Comparison of ENCODE assay signal across 17 cellular contexts in genomic region chr2:226618544-226618874, GRCh38.
DNase-seq lines count a peak whose midpoint lies in the region; ATAC-seq, FAIRE-seq and TF ChIP-seq lines count a peak whose summit lies in the region.
"Had no signal": no experiment of that assay in that cellular context is flagged by ENCODE, and none has a peak within 500 bp of the region (broad histone marks: within the 10 kb centered on the region; RNA-seq: fewer than 3 reads in every experiment).

No MANE protein-coding gene starts in this region.

- peak; percentile 85 for FAIRE-seq in astrocyte (lab: Jason Lieb, UNC)
- FAIRE-seq: GM12878, GM18507 had no signal

- peaks cover 26% of the 10 kb centered on the region for H3K4me1 Mint-ChIP-seq in Caco-2 (ENCODE audit: low read depth, unreplicated experiment)
- H3K4me1 Mint-ChIP-seq in astrocyte (ENCODE audit: low read depth, unreplicated experiment), result peaks cover 17% of the 10 kb centered on the region
- H3K4me1 Mint-ChIP-seq in type B pancreatic cell (ENCODE audit: unreplicated experiment), result peaks cover 26% of the 10 kb centered on the region
- H3K4me1 Mint-ChIP-seq: H9 had no signal

- POLR2A ChIA-PET in Caco-2 (lab: Charles Lee), result no interaction called here
- POLR2A ChIA-PET in HEK293 (lab: Yijun Ruan, JAX), result no interaction called here

- H3K4me3 ChIP-seq in Caco-2 (ENCODE audit: low read depth, low read length) (no peak overlapping the region), HEK293 (ENCODE audit: low read depth, low read length) (no peak overlapping the region), astrocyte (ENCODE audit: insufficient read depth, low read depth, low read length) (no peak overlapping the region)
- H3K4me3 ChIP-seq: BLaER1, GM12878 had no signal

- no peak for ATAC-seq in GM21381 (IDR thresholded peaks at IDR 0.05; ENCODE audit: unreplicated experiment)
- ATAC-seq: GM12878 had no signal

- TF ChIP-seq CTCF in Caco-2 (IDR thresholded peaks at IDR 0.05; ENCODE audit: insufficient read depth in 1 of 2, low read depth in 1 of 2, low read length in 1 of 2, severe bottlenecking in 1 of 2, unreplicated experiment in 1 of 2) (no peak), HEK293 (tag by site-specific recombination; IDR thresholded peaks at IDR 0.05) (no peak), astrocyte (IDR thresholded peaks at IDR 0.05; ENCODE audit: insufficient read depth, low read depth, low read length) (no peak), type B pancreatic cell (conservative IDR thresholded peaks at IDR 0.05) (no peak)

- H3K27me3 ChIP-seq in Caco-2 (replicated peaks; ENCODE audit: control insufficient read depth, insufficient read depth, low read length), result no peaks in the 10 kb centered on the region
- no peaks in the 10 kb centered on the region for H3K27me3 ChIP-seq in astrocyte (ENCODE audit: insufficient read depth, low read length)
- H3K27me3 ChIP-seq: BLaER1 had no signal

- CTCF ChIA-PET in Caco-2 (lab: Charles Lee), result no interaction called here
- CTCF ChIA-PET in HEK293 (lab: Yijun Ruan, JAX), result interaction anchor here (1.1 kb wide), 1 partner anchor 181 kb away, joined by 3 read pairs; the partner anchor contains the start of gene IRS1

- H3K9me3 ChIP-seq in Caco-2 (no peaks in the 10 kb centered on the region), HEK293 (ENCODE audit: control insufficient read depth, insufficient read depth, low read depth, low read length) (no peaks in the 10 kb centered on the region), astrocyte (ENCODE audit: insufficient read depth, low read depth, low read length) (no peaks in the 10 kb centered on the region)
- H3K9me3 ChIP-seq: BLaER1 had no signal

- no peak for DNase-seq in Caco-2
- DNase-seq in astrocyte (ENCODE audit: low read depth), result no peak
- DNase-seq in type B pancreatic cell (ENCODE audit: extremely low spot score, unreplicated experiment), result no peak
- DNase-seq in stimulated activated CD4-positive, alpha-beta T cell treated with anti-CD3 and anti-CD28 coated beads, Interleukin-2, amount 100 ng/mL, for 48 hours, result no peak
- no peak for DNase-seq in mesenteric fat pad (ENCODE audit: low spot score)
- DNase-seq: AML-193, Calu3, DMS79, GOT3, H9 had no signal

- 0 out of 2 replicates have a peak, but pooled peaks cover 2% of the 10 kb centered on the region for H3K36me3 ChIP-seq in Caco-2 (ENCODE audit: control insufficient read depth, insufficient read depth, low read length)
- H3K36me3 ChIP-seq in HEK293 (ENCODE audit: control insufficient read depth in 2 of 2, insufficient read depth in 1 of 2, low read length in 2 of 2), result no peaks in the 10 kb centered on the region
- H3K36me3 ChIP-seq in astrocyte (ENCODE audit: insufficient read depth, low read length), result no peaks in the 10 kb centered on the region
- H3K36me3 ChIP-seq: BLaER1 had no signal

- H3K27ac ChIP-seq in HEK293 (ENCODE audit: extremely low read depth, low read depth, low read length) (peak overlapping the region; percentile 79; the same call in 1 of the 2 replicates), astrocyte (ENCODE audit: low read depth, low read length) (no peak overlapping the region)
- H3K27ac ChIP-seq: BLaER1, KMS-11 had no signal

- peaks cover 5% of the 10 kb centered on the region for H3K36me3 Mint-ChIP-seq in Caco-2 (ENCODE audit: insufficient read depth, unreplicated experiment)
- no peaks in the 10 kb centered on the region for H3K36me3 Mint-ChIP-seq in astrocyte (ENCODE audit: low read depth, unreplicated experiment)
- H3K36me3 Mint-ChIP-seq in type B pancreatic cell, result no peaks in the 10 kb centered on the region

- BruUV-seq in Caco-2 (replicated peaks; lab: Mats Ljungman, UMichigan), result no TSS peak

- H3K27ac Mint-ChIP-seq in Caco-2 (ENCODE audit: unreplicated experiment), result no peak overlapping the region
- H3K27ac Mint-ChIP-seq in astrocyte (ENCODE audit: unreplicated experiment), result no peak overlapping the region
- H3K27ac Mint-ChIP-seq in type B pancreatic cell, result no peak overlapping the region
- H3K27ac Mint-ChIP-seq: H9, HFFc6 had no signal

- no peaks in the 10 kb centered on the region for H4K20me1 ChIP-seq in astrocyte (ENCODE audit: insufficient read depth, low read length)
- H4K20me1 ChIP-seq: BLaER1 had no signal

- H3K9me3 Mint-ChIP-seq in Caco-2 (ENCODE audit: unreplicated experiment) (peaks cover 20% of the 10 kb centered on the region), astrocyte (ENCODE audit: unreplicated experiment) (peaks cover 2% of the 10 kb centered on the region), type B pancreatic cell (peaks cover 9% of the 10 kb centered on the region)
- H3K9me3 Mint-ChIP-seq: H9, HFFc6 had no signal

- peaks cover 18% of the 10 kb centered on the region for H3K4me1 ChIP-seq in Caco-2
- H3K4me1 ChIP-seq in HEK293 (ENCODE audit: control insufficient read depth, insufficient read depth, low read length), result peaks cover 9% of the 10 kb centered on the region
- H3K4me1 ChIP-seq in astrocyte (ENCODE audit: insufficient read depth, low read length), result peaks cover 9% of the 10 kb centered on the region
- H3K4me1 ChIP-seq: BLaER1 had no signal

- intact Hi-C loops in Caco-2 (cut with micrococcal nuclease; ENCODE audit: unreplicated experiment), result loop anchor here (10.0 kb wide), 1 partner anchor 734 kb away; no protein-coding TSS in a partner anchor

- H2AFZ ChIP-seq in astrocyte (ENCODE audit: low read depth, low read length), result no peak overlapping the region

- H3K9ac ChIP-seq in astrocyte (ENCODE audit: low read length), result no peak overlapping the region
- H3K9ac ChIP-seq: BLaER1, KMS-11 had no signal

- H3K27me3 Mint-ChIP-seq in Caco-2 (ENCODE audit: insufficient read depth, unreplicated experiment) (no peaks in the 10 kb centered on the region), astrocyte (ENCODE audit: low read depth, unreplicated experiment) (no peaks in the 10 kb centered on the region), type B pancreatic cell (peaks cover 11% of the 10 kb centered on the region)

- peak overlapping the region; percentile 15 for H3K4me3 Mint-ChIP-seq in Caco-2 (ENCODE audit: unreplicated experiment)
- no peak overlapping the region for H3K4me3 Mint-ChIP-seq in astrocyte (ENCODE audit: unreplicated experiment)
- peak overlapping the region; percentile 26 for H3K4me3 Mint-ChIP-seq in type B pancreatic cell
- H3K4me3 Mint-ChIP-seq: H9, HFFc6 had no signal

- H3K4me2 ChIP-seq in astrocyte (ENCODE audit: low read length), result peak overlapping the region; percentile 24
- H3K4me2 ChIP-seq: BLaER1, KMS-11 had no signal

- H3K79me2 ChIP-seq in astrocyte (ENCODE audit: insufficient read depth, low read length), result no peaks in the 10 kb centered on the region

TF ChIP-seq in HEK293, 187 proteins besides CTCF, POLR2A, EP300 and RAD21:
- TF ChIP-seq SETDB1 (IDR thresholded peaks at IDR 0.05; ENCODE audit: insufficient read length, low read length) (peak; percentile 60), ZNF629 (tag by site-specific recombination; IDR thresholded peaks at IDR 0.05) (no peak)
